In the genomic region with DNA sequence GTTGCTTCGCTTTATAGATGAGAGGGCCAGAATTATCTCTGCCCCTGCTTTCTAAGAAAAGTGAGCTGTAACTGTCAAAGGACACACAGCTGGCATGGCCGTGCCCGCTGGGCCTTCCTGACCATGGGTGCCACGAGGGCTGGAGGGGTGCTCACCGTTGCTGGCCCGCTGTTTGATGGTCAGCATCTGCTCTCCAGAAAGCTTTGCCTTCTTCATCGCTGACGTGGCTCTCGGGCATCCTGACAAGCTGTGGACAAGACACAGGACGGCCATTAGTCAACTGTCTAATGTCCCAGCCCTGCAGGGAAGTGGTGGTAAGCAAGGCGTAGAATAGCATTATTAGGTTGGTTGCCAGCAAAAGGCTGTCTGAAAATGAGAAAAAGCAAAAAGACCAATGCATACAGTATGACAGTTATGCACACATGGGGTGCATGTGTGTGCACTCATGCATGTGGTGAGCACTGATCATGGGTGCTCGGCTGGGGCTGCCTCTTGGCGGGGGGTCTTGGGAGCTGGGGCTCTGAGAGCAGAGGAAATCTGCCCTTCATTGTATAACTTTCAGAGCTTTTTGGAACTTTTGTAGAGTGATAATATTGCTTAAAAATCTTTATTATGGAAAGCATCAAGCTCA, we compare ENCODE assay signal across 17 cellular contexts.
DNase-seq lines count a peak whose midpoint lies in the region; ATAC-seq, FAIRE-seq and TF ChIP-seq lines count a peak whose summit lies in the region.
"Had no signal": no experiment of that assay in that cellular context is flagged by ENCODE, and none has a peak within 500 bp of the region (broad histone marks: within the 10 kb centered on the region; RNA-seq: fewer than 3 reads in every experiment).

No MANE protein-coding gene starts in this region.

- intact Hi-C loops in sigmoid colon (cut with DNase I) = no loop called here
- intact Hi-C loops in gastrocnemius medialis (cut with DNase I; ENCODE audit: low total_unique reads) = no loop called here

- peaks cover 7% of the 10 kb centered on the region for H3K9me3 Mint-ChIP-seq in astrocyte (ENCODE audit: unreplicated experiment)
- H3K9me3 Mint-ChIP-seq: CD8-positive, alpha-beta T cell had no signal

- no peak overlapping the region for H3K4me3 ChIP-seq in BLaER1
- no peak overlapping the region for H3K4me3 ChIP-seq in GM23248
- H3K4me3 ChIP-seq in astrocyte (ENCODE audit: insufficient read depth, low read depth, low read length) = no peak overlapping the region
- no peak overlapping the region for H3K4me3 ChIP-seq in sigmoid colon
- H3K4me3 ChIP-seq in gastrocnemius medialis = no peak overlapping the region

- peaks cover 85% of the 10 kb centered on the region for H3K4me1 ChIP-seq in BLaER1
- no peaks in the 10 kb centered on the region for H3K4me1 ChIP-seq in GM23248 (ENCODE audit: insufficient read depth)
- H3K4me1 ChIP-seq in astrocyte (ENCODE audit: insufficient read depth, low read length) = no peaks in the 10 kb centered on the region
- peaks cover 0 to 22% (median 12%) of the 10 kb centered on the region in 4 donors for H3K4me1 ChIP-seq in sigmoid colon
- no peaks in the 10 kb centered on the region for H3K4me1 ChIP-seq in gastrocnemius medialis
- H3K4me1 ChIP-seq: BE2C had no signal

- DNase-seq in GM23248 = peak; percentile 16
- peak; percentile 49 for DNase-seq in astrocyte (ENCODE audit: low read depth)
- DNase-seq in sigmoid colon = peak; percentile 54
- DNase-seq in gastrocnemius medialis = no peak
- DNase-seq in SW480 (ENCODE audit: low spot score) = no peak
- DNase-seq in G401 (ENCODE audit: low spot score) = no peak
- DNase-seq: ACHN, BE2C, GDM1, NCI-H1436, NCI-H2029, NCI-H510A, NCI-H82, T-helper 1 cell had no signal

- H3K36me3 Mint-ChIP-seq in astrocyte (ENCODE audit: low read depth, unreplicated experiment) = no peaks in the 10 kb centered on the region
- H3K36me3 Mint-ChIP-seq: CD8-positive, alpha-beta T cell had no signal

- in situ Hi-C loops in GM23248 (cut with MboI) (no loop called here), gastrocnemius medialis (cut with MboI; ENCODE audit: low sequenced_read_pairs in 4 of 4) (no loop called here), G401 (cut with HindIII; ENCODE audit: low sequenced_read_pairs) (no loop called here)

- WGBS in GM23248 (ENCODE audit: low coverage in 1 of 2, low lambda C conversion rate in 2 of 2, missing lambda C conversion rate in 2 of 2), 2 experiments = 56 to 58% methylated on average over 13 of the region's 13 CpGs
- 77 to 89% methylated on average over 13 of the region's 13 CpGs for WGBS in sigmoid colon, 2 donors

- TF ChIP-seq EP300 in sigmoid colon (IDR thresholded peaks at IDR 0.05) = peak in 1 of 4 donors; percentile 40

- no peaks in the 10 kb centered on the region for H3K79me2 ChIP-seq in GM23248 (ENCODE audit: insufficient read depth)
- H3K79me2 ChIP-seq in astrocyte (ENCODE audit: insufficient read depth, low read length) = no peaks in the 10 kb centered on the region

- H2AFZ ChIP-seq in GM23248 (no peak overlapping the region), astrocyte (ENCODE audit: low read depth, low read length) (no peak overlapping the region)

- no peaks in the 10 kb centered on the region for H3K9me2 ChIP-seq in GM23248 (ENCODE audit: insufficient read depth)

- no peaks in the 10 kb centered on the region for H4K20me1 ChIP-seq in BLaER1
- H4K20me1 ChIP-seq in GM23248 (ENCODE audit: insufficient read depth) = no peaks in the 10 kb centered on the region
- H4K20me1 ChIP-seq in astrocyte (ENCODE audit: insufficient read depth, low read length) = no peaks in the 10 kb centered on the region

- no peaks in the 10 kb centered on the region for H3K4me1 Mint-ChIP-seq in astrocyte (ENCODE audit: low read depth, unreplicated experiment)

- no peak for ATAC-seq in gastrocnemius medialis
- ATAC-seq: CD8-positive, alpha-beta T cell had no signal

- FAIRE-seq in astrocyte (lab: Jason Lieb, UNC) = no peak
- FAIRE-seq: GM12892 had no signal

- H3K4me3 Mint-ChIP-seq in astrocyte (ENCODE audit: unreplicated experiment) = no peak overlapping the region
- H3K4me3 Mint-ChIP-seq: CD8-positive, alpha-beta T cell had no signal

- peak overlapping the region; percentile 36 for H3K9ac ChIP-seq in BLaER1
- no peak overlapping the region for H3K9ac ChIP-seq in GM23248
- H3K9ac ChIP-seq in astrocyte (ENCODE audit: low read length) = no peak overlapping the region

- TF ChIP-seq POLR2A in sigmoid colon (IDR thresholded peaks at IDR 0.05) (no peak), gastrocnemius medialis (IDR thresholded peaks at IDR 0.05) (no peak)

- TF ChIP-seq CTCF in astrocyte (IDR thresholded peaks at IDR 0.05; ENCODE audit: insufficient read depth, low read depth, low read length) (no peak), sigmoid colon (IDR thresholded peaks at IDR 0.05) (no peak), gastrocnemius medialis (IDR thresholded peaks at IDR 0.05 in 4 of 5, conservative IDR thresholded peaks at IDR 0.05 in 1 of 5) (no peak)

- H3K27ac ChIP-seq in BLaER1 = peak overlapping the region; percentile 65
- H3K27ac ChIP-seq in GM23248 = no peak overlapping the region
- no peak overlapping the region for H3K27ac ChIP-seq in astrocyte (ENCODE audit: low read depth, low read length)
- peak overlapping the region in 2 of 4 donors; percentile 29 to 54 for H3K27ac ChIP-seq in sigmoid colon
- no peak overlapping the region for H3K27ac ChIP-seq in gastrocnemius medialis

- H3K4me2 ChIP-seq in BLaER1 (peak overlapping the region; percentile 71), GM23248 (ENCODE audit: unreplicated experiment) (no peak overlapping the region), astrocyte (ENCODE audit: low read length) (no peak overlapping the region)

- H3F3A ChIP-seq in GM23248 (ENCODE audit: insufficient read depth) = no peaks in the 10 kb centered on the region

- peaks cover 24% of the 10 kb centered on the region for H3K36me3 ChIP-seq in BLaER1
- no peaks in the 10 kb centered on the region for H3K36me3 ChIP-seq in GM23248 (ENCODE audit: low read depth)
- no peaks in the 10 kb centered on the region for H3K36me3 ChIP-seq in astrocyte (ENCODE audit: insufficient read depth, low read length)
- H3K36me3 ChIP-seq in sigmoid colon = no peaks in the 10 kb centered on the region
- no peaks in the 10 kb centered on the region for H3K36me3 ChIP-seq in gastrocnemius medialis
- H3K36me3 ChIP-seq: BE2C had no signal

- H3K9me3 ChIP-seq in BLaER1 (peaks cover 20% of the 10 kb centered on the region), GM23248 (ENCODE audit: low read depth) (no peaks in the 10 kb centered on the region), astrocyte (ENCODE audit: insufficient read depth, low read depth, low read length) (no peaks in the 10 kb centered on the region), sigmoid colon (no peaks in the 10 kb centered on the region), gastrocnemius medialis (no peaks in the 10 kb centered on the region)
- H3K9me3 ChIP-seq: BE2C had no signal

- H3K27me3 ChIP-seq in BLaER1 (no peaks in the 10 kb centered on the region), GM23248 (replicated peaks; ENCODE audit: insufficient read depth) (no peaks in the 10 kb centered on the region; the same call in 1 of the 2 replicates), astrocyte (ENCODE audit: insufficient read depth, low read length) (peaks cover 3% of the 10 kb centered on the region), sigmoid colon (no peaks in the 10 kb centered on the region), gastrocnemius medialis (no peaks in the 10 kb centered on the region)
- H3K27me3 ChIP-seq: BE2C had no signal

- peaks cover 45% of the 10 kb centered on the region for H3K27me3 Mint-ChIP-seq in astrocyte (ENCODE audit: low read depth, unreplicated experiment)

- no peak overlapping the region for H3K27ac Mint-ChIP-seq in astrocyte (ENCODE audit: unreplicated experiment)
- H3K27ac Mint-ChIP-seq: CD8-positive, alpha-beta T cell had no signal

Comparison
In these comparisons a context has a peak if more than half of its experiments do, and no peak if none do; other contexts are left out.
1. DNase-seq: peak in GM23248 (single experiment), astrocyte (single experiment) and sigmoid colon (single experiment); none in gastrocnemius medialis (0 of 2), SW480 (single experiment) and G401 (single experiment).